Comparison of ENCODE assay signal across 8 cellular contexts in the genomic region with DNA sequence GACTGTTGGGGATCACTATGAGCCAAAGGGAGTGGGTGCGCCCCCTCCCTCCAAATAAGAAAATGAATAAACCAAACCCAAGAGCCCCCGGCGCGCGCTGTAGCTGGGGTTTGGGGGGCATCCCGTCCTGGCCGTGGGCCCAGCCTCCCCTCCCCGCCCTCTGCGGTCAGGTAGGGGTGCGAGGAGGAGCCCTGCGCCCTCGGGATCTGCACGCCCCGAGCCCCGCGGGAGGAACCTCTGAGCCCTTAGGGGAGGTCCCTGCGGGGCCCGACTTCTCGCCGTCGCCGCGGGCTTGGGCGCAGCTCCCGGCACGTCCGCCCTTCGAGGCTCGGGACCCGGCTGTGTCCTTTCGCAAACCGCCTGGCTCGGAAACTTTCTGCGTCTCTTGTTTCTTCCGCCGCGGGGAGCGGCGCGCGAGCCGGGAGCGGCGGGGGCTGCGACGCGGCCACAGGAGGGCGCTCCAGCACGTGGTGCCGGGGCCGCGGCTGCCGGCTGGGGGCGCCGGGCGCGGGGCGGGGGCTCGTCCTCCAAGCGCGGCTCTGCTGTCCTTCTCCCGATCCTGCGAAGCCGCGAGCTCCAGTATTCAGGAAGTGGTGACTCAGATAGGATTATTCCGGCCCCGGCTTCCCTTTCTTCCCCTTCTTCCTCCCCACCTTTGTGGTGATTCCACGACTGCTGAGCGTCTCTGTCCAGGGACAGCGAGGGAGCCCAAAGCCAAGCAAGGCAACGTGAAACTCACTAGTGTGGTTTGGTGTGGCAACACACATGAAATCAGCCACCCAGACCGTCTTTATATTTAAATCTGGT. TPM values are rescaled to one million over a fixed set of nuclear protein-coding genes. Genes with fewer than 3 reads are reported as not detected.
DNase-seq lines count a peak whose midpoint lies in the region; ATAC-seq and TF ChIP-seq lines count a peak whose summit lies in the region.

No MANE protein-coding gene starts in this region.

- H3K4me2 ChIP-seq in parathyroid adenoma (ENCODE audit: low read length): peak overlapping the region; percentile 96

- H3K36me3 Mint-ChIP-seq in CD4-positive, CD25-positive, alpha-beta regulatory T cell: no peaks in the 10 kb centered on the region
- peaks cover 36% of the 10 kb centered on the region for H3K36me3 Mint-ChIP-seq in activated naive CD8-positive, alpha-beta T cell treated with anti-CD3 and anti-CD28 coated beads for 36 hours

- peak overlapping the region; percentile 92 for H2AFZ ChIP-seq in parathyroid adenoma

- peaks cover 33% of the 10 kb centered on the region for H3K4me1 ChIP-seq in CD4-positive, CD25-positive, alpha-beta regulatory T cell (ENCODE audit: control insufficient read depth, insufficient read depth, low read length, poor library complexity, severe bottlenecking)
- H3K4me1 ChIP-seq in parathyroid adenoma: peaks cover 7% of the 10 kb centered on the region
- H3K4me1 ChIP-seq in tibial nerve: peaks cover 0 to 29% (median 7%) of the 10 kb centered on the region in 4 donors

- H3K4me3 ChIP-seq in CD4-positive, CD25-positive, alpha-beta regulatory T cell (ENCODE audit: low read depth, low read length): peak overlapping the region; percentile 77
- H3K4me3 ChIP-seq in parathyroid adenoma (ENCODE audit: low read depth, low read length): peak overlapping the region; percentile 78
- H3K4me3 ChIP-seq in tibial nerve: peak overlapping the region; percentile 67 to 88 (median 80)

- DNase-seq in CD4-positive, CD25-positive, alpha-beta regulatory T cell: peak; percentile 65 to 83 (median 76)
- DNase-seq in M059J (ENCODE audit: low read depth) (peak; percentile 81), SK-N-DZ (ENCODE audit: low spot score) (peak; percentile 78), Right ventricle myocardium superior (peak; percentile 87), tibial nerve (ENCODE audit: low spot score in 2 of 2) (peak; percentile 50 to 63)
- peak; percentile 87 for DNase-seq in activated naive CD8-positive, alpha-beta T cell treated with anti-CD3 and anti-CD28 coated beads for 36 hours

- intact Hi-C loops in Right ventricle myocardium superior (cut with DNase I): loop anchor here (5.0 to 10.0 kb wide), 3 partner anchors 99 to 249 kb away; no protein-coding TSS in a partner anchor

- TF ChIP-seq EP300 in tibial nerve (IDR thresholded peaks at IDR 0.05): peak in 1 of 2 donors; percentile 75

- peak overlapping the region; percentile 94 to 96 (median 95) for H3K4me3 Mint-ChIP-seq in CD4-positive, CD25-positive, alpha-beta regulatory T cell
- peak overlapping the region; percentile 81 for H3K4me3 Mint-ChIP-seq in activated naive CD8-positive, alpha-beta T cell treated with anti-CD3 and anti-CD28 coated beads for 36 hours

- H3K27ac ChIP-seq in CD4-positive, CD25-positive, alpha-beta regulatory T cell (ENCODE audit: insufficient read depth, low read length, poor library complexity, severe bottlenecking): peak overlapping the region; percentile 74
- H3K27ac ChIP-seq in parathyroid adenoma (peak overlapping the region; percentile 68), tibial nerve (peak overlapping the region; percentile 84 to 95 (median 87))

- no peaks in the 10 kb centered on the region for H3K36me3 ChIP-seq in CD4-positive, CD25-positive, alpha-beta regulatory T cell (ENCODE audit: control insufficient read depth, insufficient read depth, low read length)
- no peaks in the 10 kb centered on the region for H3K36me3 ChIP-seq in parathyroid adenoma (ENCODE audit: control insufficient read depth, insufficient read depth, low read length)
- no peaks in the 10 kb centered on the region for H3K36me3 ChIP-seq in tibial nerve

- peak in 1 of 2 donors; percentile 53 for TF ChIP-seq POLR2A in tibial nerve (IDR thresholded peaks at IDR 0.05)

- no peaks in the 10 kb centered on the region for H3K27me3 ChIP-seq in CD4-positive, CD25-positive, alpha-beta regulatory T cell (ENCODE audit: control insufficient read depth, insufficient read depth, low read length)
- H3K27me3 ChIP-seq in parathyroid adenoma (ENCODE audit: control insufficient read depth, insufficient read depth, low read length) (no peaks in the 10 kb centered on the region), tibial nerve (no peaks in the 10 kb centered on the region)

- ATAC-seq in CD4-positive, CD25-positive, alpha-beta regulatory T cell (ENCODE audit: low read depth in 2 of 2): peak; percentile 29 to 43
- ATAC-seq in GM21423 (IDR thresholded peaks at IDR 0.05; ENCODE audit: unreplicated experiment): peak; percentile 35
- peak; percentile 72 for ATAC-seq in Right ventricle myocardium superior (ENCODE audit: poor library complexity)

- H3K9ac ChIP-seq in parathyroid adenoma: peak overlapping the region; percentile 44

- H3K79me2 ChIP-seq in parathyroid adenoma: no peaks in the 10 kb centered on the region

- peaks cover 0 to 58% (median 38%) of the 10 kb centered on the region in 4 donors for H3K4me1 Mint-ChIP-seq in CD4-positive, CD25-positive, alpha-beta regulatory T cell
- peaks cover 48% of the 10 kb centered on the region for H3K4me1 Mint-ChIP-seq in activated naive CD8-positive, alpha-beta T cell treated with anti-CD3 and anti-CD28 coated beads for 36 hours

- WGBS in tibial nerve, 2 donors: 1% methylated on average over 35 to 53 of the region's 72 CpGs

- no peaks in the 10 kb centered on the region for H3K9me3 Mint-ChIP-seq in CD4-positive, CD25-positive, alpha-beta regulatory T cell
- H3K9me3 Mint-ChIP-seq in activated naive CD8-positive, alpha-beta T cell treated with anti-CD3 and anti-CD28 coated beads for 36 hours: peaks cover 9% of the 10 kb centered on the region

- H3K27me3 Mint-ChIP-seq in CD4-positive, CD25-positive, alpha-beta regulatory T cell: peaks cover 5% of the 10 kb centered on the region
- no peaks in the 10 kb centered on the region for H3K27me3 Mint-ChIP-seq in activated naive CD8-positive, alpha-beta T cell treated with anti-CD3 and anti-CD28 coated beads for 36 hours

- peak overlapping the region; percentile 87 to 94 (median 94) for H3K27ac Mint-ChIP-seq in CD4-positive, CD25-positive, alpha-beta regulatory T cell
- peak overlapping the region; percentile 96 for H3K27ac Mint-ChIP-seq in activated naive CD8-positive, alpha-beta T cell treated with anti-CD3 and anti-CD28 coated beads for 36 hours

- no peaks in the 10 kb centered on the region for H3K9me3 ChIP-seq in CD4-positive, CD25-positive, alpha-beta regulatory T cell (ENCODE audit: control insufficient read depth in 2 of 2, low read length in 2 of 2)
- H3K9me3 ChIP-seq in parathyroid adenoma (ENCODE audit: control insufficient read depth, low read length) (no peaks in the 10 kb centered on the region), tibial nerve (no peaks in the 10 kb centered on the region)

- peak; percentile 22 for TF ChIP-seq CTCF in parathyroid adenoma (IDR thresholded peaks at IDR 0.05)
- peak; percentile 71 to 97 (median 95) for TF ChIP-seq CTCF in tibial nerve (IDR thresholded peaks at IDR 0.05)

RNA-seq across cellular contexts. Expression of gene PITPNC1, which starts 1.6 kb away (rescaled TPM):
- 47.9 TPM for total RNA-seq in CD4-positive, CD25-positive, alpha-beta regulatory T cell
- 10 to 100 TPM; 27.3 to 39.5 (median 39.0) TPM for polyA plus RNA-seq in CD4-positive, CD25-positive, alpha-beta regulatory T cell
- 3.2 and 4.0 TPM in 2 replicates for total RNA-seq in M059J (2014; rRNA removed; shearing (Covaris generic))
- polyA plus RNA-seq in SK-N-DZ (2014; cell fraction: cytosol; rRNA removed): 10.8 and 17.5 TPM in 2 replicates
- polyA plus RNA-seq in SK-N-DZ (2014; cell fraction: nucleus; rRNA removed): 6.8 and 10.5 TPM in 2 replicates
- 10 to 100 TPM; 50.1 to 51.1 TPM for total RNA-seq in activated naive CD8-positive, alpha-beta T cell treated with anti-CD3 and anti-CD28 coated beads for 36 hours
- total RNA-seq in Right ventricle myocardium superior (14.6 TPM), tibial nerve (10 to 100 TPM in 2 of 4 donors, 1 to 10 TPM in 2; 8.0 to 20.4 (median 9.6) TPM)

RNA-seq across cellular contexts. Expression of gene PSMD12, which starts 12.3 kb away (rescaled TPM):
- 44.2 TPM for total RNA-seq in CD4-positive, CD25-positive, alpha-beta regulatory T cell
- 10 to 100 TPM; 31.7 to 42.7 (median 37.0) TPM for polyA plus RNA-seq in CD4-positive, CD25-positive, alpha-beta regulatory T cell
- total RNA-seq in M059J (2014; rRNA removed; shearing (Covaris generic)): 33.4 and 54.0 TPM in 2 replicates
- 21.1 and 23.6 TPM in 2 replicates for polyA plus RNA-seq in SK-N-DZ (2014; cell fraction: cytosol; rRNA removed)
- polyA plus RNA-seq in SK-N-DZ (2014; cell fraction: nucleus; rRNA removed): 20.8 and 30.3 TPM in 2 replicates
- total RNA-seq in activated naive CD8-positive, alpha-beta T cell treated with anti-CD3 and anti-CD28 coated beads for 36 hours: 100 to 1,000 TPM; 105 to 110 TPM
- total RNA-seq in Right ventricle myocardium superior (42.6 TPM), tibial nerve (10 to 100 TPM; 16.1 to 24.7 (median 22.4) TPM)

Comparison
In these comparisons a context has a peak if more than half of its experiments do, and no peak if none do; other contexts are left out.
1. Peak in every context shown above with its lines: DNase-seq, ATAC-seq, H3K4me3 ChIP-seq and H3K27ac ChIP-seq.